ENCODE assay signal across 11 cellular contexts in the genomic region with DNA sequence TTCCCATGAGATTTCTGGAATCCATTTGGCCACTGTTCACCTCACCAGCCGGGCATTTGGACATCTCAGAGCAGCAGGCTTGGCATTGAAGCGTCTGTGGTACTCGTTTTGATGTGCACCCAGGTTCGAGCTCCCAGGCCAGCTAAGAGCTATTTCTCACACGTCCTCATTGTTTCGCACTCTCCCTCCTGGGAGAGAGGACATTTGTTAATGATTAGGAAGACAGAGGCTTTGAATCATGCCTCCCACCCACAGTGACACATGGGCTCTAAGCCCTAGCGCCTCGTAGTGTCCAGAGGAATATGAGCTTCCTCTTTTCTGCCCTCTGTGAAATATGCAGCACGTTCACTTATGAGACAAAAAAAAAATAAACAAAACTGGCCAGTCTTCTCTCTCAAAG.
DNase-seq lines count a peak whose midpoint lies in the region; ATAC-seq, FAIRE-seq and TF ChIP-seq lines count a peak whose summit lies in the region.
"Had no signal": no experiment of that assay in that cellular context is flagged by ENCODE, and none has a peak within 500 bp of the region (broad histone marks: within the 10 kb centered on the region; RNA-seq: fewer than 3 reads in every experiment).

No MANE protein-coding gene starts in this region.

- no peak overlapping the region for H3K27ac Mint-ChIP-seq in stimulated activated effector memory CD8-positive, alpha-beta T cell treated with anti-CD3 and anti-CD28 coated beads, Interleukin-12 subunit alpha, Interleukin-12 subunit beta, amount 100 ng/mL, for 72 hours
- H3K27ac Mint-ChIP-seq: activated naive CD8-positive, alpha-beta T cell treated with anti-CD3 and anti-CD28 coated beads, Interleukin-2, amount 10 ng/mL, durations not matched to agents 7 days and 5 days had no signal

- H3K4me3 Mint-ChIP-seq in stimulated activated effector memory CD8-positive, alpha-beta T cell treated with anti-CD3 and anti-CD28 coated beads, Interleukin-12 subunit alpha, Interleukin-12 subunit beta, amount 100 ng/mL, for 72 hours = no peak overlapping the region
- H3K4me3 Mint-ChIP-seq: activated naive CD8-positive, alpha-beta T cell treated with anti-CD3 and anti-CD28 coated beads, Interleukin-2, amount 10 ng/mL, durations not matched to agents 7 days and 5 days had no signal

- in situ Hi-C loops in GM13977 (cut with MboI; ENCODE audit: low pct_unique_long_range_greater_than_20kb, low sequenced_read_pairs, unreplicated experiment) = no loop called here

- no peaks in the 10 kb centered on the region for H3K4me1 Mint-ChIP-seq in stimulated activated effector memory CD8-positive, alpha-beta T cell treated with anti-CD3 and anti-CD28 coated beads, Interleukin-12 subunit alpha, Interleukin-12 subunit beta, amount 100 ng/mL, for 72 hours
- H3K4me1 Mint-ChIP-seq: activated naive CD8-positive, alpha-beta T cell treated with anti-CD3 and anti-CD28 coated beads, Interleukin-2, amount 10 ng/mL, durations not matched to agents 7 days and 5 days had no signal

- peaks cover 8% of the 10 kb centered on the region for H3K9me3 Mint-ChIP-seq in stimulated activated effector memory CD8-positive, alpha-beta T cell treated with anti-CD3 and anti-CD28 coated beads, Interleukin-12 subunit alpha, Interleukin-12 subunit beta, amount 100 ng/mL, for 72 hours
- H3K9me3 Mint-ChIP-seq: activated naive CD8-positive, alpha-beta T cell treated with anti-CD3 and anti-CD28 coated beads, Interleukin-2, amount 10 ng/mL, durations not matched to agents 7 days and 5 days had no signal

- H3K36me3 Mint-ChIP-seq in stimulated activated effector memory CD8-positive, alpha-beta T cell treated with anti-CD3 and anti-CD28 coated beads, Interleukin-12 subunit alpha, Interleukin-12 subunit beta, amount 100 ng/mL, for 72 hours = no peaks in the 10 kb centered on the region
- H3K36me3 Mint-ChIP-seq: activated naive CD8-positive, alpha-beta T cell treated with anti-CD3 and anti-CD28 coated beads, Interleukin-2, amount 10 ng/mL, durations not matched to agents 7 days and 5 days had no signal

- peak; percentile 58 for ATAC-seq in GM18511 (IDR thresholded peaks at IDR 0.05; ENCODE audit: unreplicated experiment)
- ATAC-seq in stimulated activated effector memory CD8-positive, alpha-beta T cell treated with anti-CD3 and anti-CD28 coated beads, Interleukin-12 subunit alpha, Interleukin-12 subunit beta, amount 100 ng/mL, for 72 hours = no peak

- no peak for TF ChIP-seq CTCF in GM13977 (IDR thresholded peaks at IDR 0.05; ENCODE audit: extremely low read depth, insufficient read depth, missing control alignments)

- peak; percentile 97 for DNase-seq in RCC 7860 (ENCODE audit: low spot score)
- DNase-seq in fibroblast of gingiva (ENCODE audit: low read depth) = peak; percentile 90
- DNase-seq in renal cortical epithelial cell (ENCODE audit: low read depth) = peak; percentile 97
- DNase-seq in stimulated activated effector memory CD8-positive, alpha-beta T cell treated with anti-CD3 and anti-CD28 coated beads, Interleukin-12 subunit alpha, Interleukin-12 subunit beta, amount 100 ng/mL, for 72 hours (ENCODE audit: low spot score in 2 of 2) = no peak
- no peak for DNase-seq in GM13977 (ENCODE audit: low spot score)
- no peak for DNase-seq in SIG-M5 (lab: John Stamatoyannopoulos, UW)
- no peak for DNase-seq in RPMI8226
- DNase-seq: activated CD4-positive, alpha-beta T cell treated with anti-CD3 and anti-CD28 coated beads for 1 hour; activated naive CD8-positive, alpha-beta T cell treated with anti-CD3 and anti-CD28 coated beads, Interleukin-2, amount 10 ng/mL, durations not matched to agents 7 days and 5 days; hippocampal formation had no signal

- peak; percentile 96 for FAIRE-seq in RCC 7860 (lab: Jason Lieb, UNC)

Comparison
In these comparisons a context has a peak if more than half of its experiments do, and no peak if none do; other contexts are left out.
1. DNase-seq: peak in RCC 7860 (single experiment), fibroblast of gingiva (single experiment) and renal cortical epithelial cell (single experiment); none in stimulated activated effector memory CD8-positive, alpha-beta T cell treated with anti-CD3 and anti-CD28 coated beads, Interleukin-12 subunit alpha, Interleukin-12 subunit beta, amount 100 ng/mL, for 72 hours (0 of 2), GM13977 (single experiment), SIG-M5 (single experiment) and RPMI8226 (single experiment).